In the genomic region with DNA sequence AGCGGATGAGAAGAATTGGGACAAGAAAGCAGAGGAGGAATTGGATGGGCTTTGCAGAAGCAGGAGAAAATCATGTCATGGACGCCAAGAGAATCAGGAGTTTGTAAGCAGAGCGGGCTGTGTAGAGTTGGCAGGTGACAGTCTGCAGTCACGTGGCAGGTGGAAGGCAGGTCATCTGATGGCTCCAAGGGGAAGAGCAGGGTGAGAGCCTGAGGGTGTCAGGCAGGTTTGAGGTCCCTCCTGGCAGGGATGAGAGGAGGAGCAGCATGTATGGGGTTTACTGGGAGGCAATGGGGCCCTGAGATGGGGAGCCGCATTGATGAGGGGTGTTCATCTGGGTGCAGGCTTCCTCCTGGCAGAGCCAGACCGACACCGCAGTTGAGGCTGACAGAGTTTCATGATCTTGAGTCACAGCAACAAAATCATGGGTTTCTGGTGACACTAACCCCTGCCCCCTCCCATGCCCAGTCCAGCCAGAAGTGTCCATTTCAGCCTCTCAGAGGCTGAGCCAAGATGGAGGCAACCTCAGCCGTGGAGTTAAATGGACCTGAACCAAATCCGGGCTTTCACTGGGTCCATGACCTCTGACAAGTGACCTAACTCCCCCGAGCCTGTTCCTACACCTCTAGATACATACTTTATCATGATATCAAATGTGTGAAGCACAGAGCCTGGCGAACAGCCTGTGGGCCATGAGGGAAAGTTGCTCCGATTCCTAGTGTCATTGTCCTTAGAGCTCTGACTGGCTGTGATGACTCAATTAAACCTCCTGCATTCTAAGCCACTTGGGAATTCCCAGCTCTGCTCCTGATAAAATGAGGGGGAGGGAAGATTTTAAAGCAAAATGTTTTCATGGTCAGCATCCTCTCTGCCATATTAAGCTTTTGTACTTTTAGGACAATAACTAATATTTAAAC, we compare ENCODE assay signal across 14 cellular contexts.
DNase-seq lines count a peak whose midpoint lies in the region; ATAC-seq and TF ChIP-seq lines count a peak whose summit lies in the region.
"Had no signal": no experiment of that assay in that cellular context is flagged by ENCODE, and none has a peak within 500 bp of the region (broad histone marks: within the 10 kb centered on the region; RNA-seq: fewer than 3 reads in every experiment).

No MANE protein-coding gene starts in this region.

- H3K9me3 Mint-ChIP-seq in nephron progenitor cell = no peaks in the 10 kb centered on the region

- H3K27ac ChIP-seq in RWPE2 (ENCODE audit: poor library complexity, severe bottlenecking) = peak overlapping the region; percentile 84
- H3K27ac ChIP-seq: BLaER1 treated with 17β-estradiol and CSF1 and Interleukin-3, amounts not matched to agents 10 nM and 100 nM had no signal

- H3K36me3 Mint-ChIP-seq in nephron progenitor cell (ENCODE audit: low read depth) = peaks cover 30% of the 10 kb centered on the region

- peaks cover 34% of the 10 kb centered on the region for H3K4me1 Mint-ChIP-seq in nephron progenitor cell

- H3K4me3 ChIP-seq in AG10803 (ENCODE audit: low read length) (no peak overlapping the region), RWPE2 (ENCODE audit: severe bottlenecking) (no peak overlapping the region)
- H3K4me3 ChIP-seq: adrenal gland; BLaER1 treated with 17β-estradiol and CSF1 and Interleukin-3, amounts not matched to agents 10 nM and 100 nM; MG63; sigmoid colon had no signal

- peak overlapping the region; percentile 36 for H3K27ac Mint-ChIP-seq in nephron progenitor cell

- TF ChIP-seq CTCF in AG10803 (conservative IDR thresholded peaks at IDR 0.05; ENCODE audit: low read length) = no peak
- no peak for TF ChIP-seq CTCF in RWPE2 (IDR thresholded peaks at IDR 0.05; ENCODE audit: poor library complexity, severe bottlenecking)
- no peak for TF ChIP-seq CTCF in nephron progenitor cell (IDR thresholded peaks at IDR 0.05)

- H3K4me1 ChIP-seq in RWPE2 (ENCODE audit: insufficient read depth, poor library complexity, severe bottlenecking) = peaks cover 37% of the 10 kb centered on the region
- H3K4me1 ChIP-seq: BLaER1 treated with 17β-estradiol and CSF1 and Interleukin-3, amounts not matched to agents 10 nM and 100 nM had no signal

- no peaks in the 10 kb centered on the region for H3K9me3 ChIP-seq in RWPE2 (ENCODE audit: severe bottlenecking)
- H3K9me3 ChIP-seq: adrenal gland, MG63, sigmoid colon had no signal

- H3K27me3 Mint-ChIP-seq in nephron progenitor cell (ENCODE audit: low read depth, poor library complexity) = peaks cover 2% of the 10 kb centered on the region

- ATAC-seq in RWPE2 (ENCODE audit: low read depth) (no peak), GM21786 (IDR thresholded peaks at IDR 0.05; ENCODE audit: unreplicated experiment) (no peak)

- H3K27me3 ChIP-seq in RWPE2 (ENCODE audit: insufficient read depth, poor library complexity, severe bottlenecking) = no peaks in the 10 kb centered on the region
- H3K27me3 ChIP-seq: adrenal gland; BLaER1 treated with 17β-estradiol and CSF1 and Interleukin-3, amounts not matched to agents 10 nM and 100 nM; MG63; sigmoid colon had no signal

- DNase-seq in AG10803 (ENCODE audit: low read depth) (peak; percentile 48), RWPE2 (ENCODE audit: low spot score) (no peak), fibroblast of peridontal ligament (ENCODE audit: extremely low read depth) (peak; percentile 41), nephron progenitor cell (no peak), NCI-H510A (lab: John Stamatoyannopoulos, UW) (no peak), T-helper 2 cell (no peak)
- no peak for DNase-seq in stimulated activated CD4-positive, alpha-beta T cell treated with anti-CD3 and anti-CD28 coated beads, Interleukin-2, amount 100 ng/mL, for 48 hours
- DNase-seq: mesendoderm, MG63, T-helper 1 cell had no signal

- no peak overlapping the region for H3K4me3 Mint-ChIP-seq in nephron progenitor cell

- H3K36me3 ChIP-seq in RWPE2 (ENCODE audit: low read depth) = peaks cover 68% of the 10 kb centered on the region
- H3K36me3 ChIP-seq: adrenal gland had no signal

Comparison
In these comparisons a context has a peak if more than half of its experiments do, and no peak if none do; other contexts are left out.
1. DNase-seq: peak in AG10803 (single experiment) and fibroblast of peridontal ligament (single experiment); none in RWPE2 (single experiment), nephron progenitor cell (single experiment), stimulated activated CD4-positive, alpha-beta T cell treated with anti-CD3 and anti-CD28 coated beads, Interleukin-2, amount 100 ng/mL, for 48 hours (0 of 2), NCI-H510A (single experiment) and T-helper 2 cell (0 of 5).